Comparison of ENCODE assay signal across 8 cellular contexts in genomic region chr12:109995703-109996482, GRCh38. TPM values are rescaled to one million over a fixed set of nuclear protein-coding genes. Genes with fewer than 3 reads are reported as not detected.
DNase-seq lines count a peak whose midpoint lies in the region; ATAC-seq, FAIRE-seq and TF ChIP-seq lines count a peak whose summit lies in the region.

TSS of gene GIT2 (minus strand) at chr12:109996368. CDS start at chr12:109996224, 144 bp downstream.

- H3K9me3 ChIP-seq in mononuclear cell (ENCODE audit: low read depth, low read length): no peaks in the 10 kb centered on the region

- peak; percentile 54 for ATAC-seq in GM21576 (IDR thresholded peaks at IDR 0.05; ENCODE audit: unreplicated experiment)

- DNase-seq in D721Med (ENCODE audit: insufficient read length, low spot score) (peak; percentile 83), OCI-M2 (lab: John Stamatoyannopoulos, UW; ENCODE audit: unreplicated experiment) (peak; percentile 54), activated T-cell treated with anti-CD3 and anti-CD28 coated beads for 4 hours (peak; percentile 88), epithelial cell of esophagus (ENCODE audit: low read depth) (peak; percentile 93)
- peak; percentile 92 to 96 for DNase-seq in stimulated activated CD8-positive, alpha-beta memory T cell treated with anti-CD3 and anti-CD28 coated beads, Interleukin-2, amount 100 ng/mL, for 48 hours (ENCODE audit: low read depth in 2 of 2)

- TF ChIP-seq RAD21 in Ishikawa (IDR thresholded peaks at IDR 0.05; ENCODE audit: low read depth): no peak

- H3K27me3 ChIP-seq in mononuclear cell (ENCODE audit: insufficient read depth, low read length): no peaks in the 10 kb centered on the region

- H3K4me1 ChIP-seq in mononuclear cell (ENCODE audit: insufficient read depth, low read length): peaks cover 66% of the 10 kb centered on the region

- TF ChIP-seq CTCF in D721Med (IDR thresholded peaks at IDR 0.05; ENCODE audit: insufficient read depth, missing control alignments) (no peak), epithelial cell of esophagus (IDR thresholded peaks at IDR 0.05; ENCODE audit: insufficient read depth, low read depth, low read length, missing control alignments) (no peak)

- FAIRE-seq in D721Med (lab: Jason Lieb, UNC): no peak

- H3K4me3 ChIP-seq in epithelial cell of esophagus (ENCODE audit: low read length) (peak within 1 kb of the TSS; percentile 88), mononuclear cell (ENCODE audit: low read length) (peak within 1 kb of the TSS; percentile 85)

- TF ChIP-seq EP300 in Ishikawa (IDR thresholded peaks at IDR 0.05; ENCODE audit: borderline replicate concordance): peak; percentile 30; the same call in 1 of the 2 replicates

TF ChIP-seq in Ishikawa, 13 proteins besides CTCF, POLR2A, EP300 and RAD21:
- TF ChIP-seq MAX (IDR thresholded peaks at IDR 0.05) (peak; percentile 76), CEBPB (IDR thresholded peaks at IDR 0.05) (no peak), YY1 (IDR thresholded peaks at IDR 0.05; ENCODE audit: low read depth) (peak; percentile 99), TCF12 (IDR thresholded peaks at IDR 0.05; ENCODE audit: low read depth) (no peak; the same call in 1 of the 2 replicates), NFIC (IDR thresholded peaks at IDR 0.05) (no peak), CREB1 (IDR thresholded peaks at IDR 0.05; ENCODE audit: low read depth) (peak; percentile 24; the same call in 1 of the 2 replicates), TEAD4 (IDR thresholded peaks at IDR 0.05) (no peak), ZBTB7A (IDR thresholded peaks at IDR 0.05; ENCODE audit: low read depth) (peak; percentile 81), TAF1 (IDR thresholded peaks at IDR 0.05; ENCODE audit: low read depth) (peak; percentile 80), EGR1 (IDR thresholded peaks at IDR 0.05) (peak; percentile 71), FOXM1 (IDR thresholded peaks at IDR 0.05; ENCODE audit: borderline replicate concordance, low read depth) (no peak)
- TF ChIP-seq, protein P1, sequence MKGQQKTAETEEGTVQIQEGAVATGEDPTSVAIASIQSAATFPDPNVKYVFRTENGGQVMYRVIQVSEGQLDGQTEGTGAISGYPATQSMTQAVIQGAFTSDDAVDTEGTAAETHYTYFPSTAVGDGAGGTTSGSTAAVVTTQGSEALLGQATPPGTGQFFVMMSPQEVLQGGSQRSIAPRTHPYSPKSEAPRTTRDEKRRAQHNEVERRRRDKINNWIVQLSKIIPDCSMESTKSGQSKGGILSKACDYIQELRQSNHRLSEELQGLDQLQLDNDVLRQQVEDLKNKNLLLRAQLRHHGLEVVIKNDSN (IDR thresholded peaks at IDR 0.05): peak; percentile 98

RNA-seq across cellular contexts. Expression of gene GIT2, which starts in this region (rescaled TPM):
- 86.7 TPM for total RNA-seq in mononuclear cell

Comparison
In these comparisons a context has a peak if more than half of its experiments do, and no peak if none do; other contexts are left out.
1. Peak in every context shown above with its lines: DNase-seq, ATAC-seq and H3K4me3 ChIP-seq.